ENCODE assay signal across 8 cellular contexts in genomic region chr3:101850327-101851048, GRCh38. TPM values are rescaled to one million over a fixed set of nuclear protein-coding genes. Genes with fewer than 3 reads are reported as not detected.
DNase-seq lines count a peak whose midpoint lies in the region; ATAC-seq and TF ChIP-seq lines count a peak whose summit lies in the region.

No MANE protein-coding gene starts in this region.

- H3K27ac ChIP-seq in Peyer's patch (peak overlapping the region; percentile 99 to 100 (median 100)), iPS-20b (ENCODE audit: low read length) (no peak overlapping the region)

- H3K9me3 Mint-ChIP-seq in HFFc6, result peaks cover 17% of the 10 kb centered on the region
- no peaks in the 10 kb centered on the region for H3K9me3 Mint-ChIP-seq in activated naive CD8-positive, alpha-beta T cell treated with anti-CD3 and anti-CD28 coated beads, Interleukin-2, amount 50 U/mL, for 24 hours

- H3K36me3 Mint-ChIP-seq in HFFc6 (ENCODE audit: low read depth), result peaks cover 56% of the 10 kb centered on the region
- H3K36me3 Mint-ChIP-seq in activated naive CD8-positive, alpha-beta T cell treated with anti-CD3 and anti-CD28 coated beads, Interleukin-2, amount 50 U/mL, for 24 hours (ENCODE audit: low read depth), result peaks cover 64% of the 10 kb centered on the region

- H3K9me3 ChIP-seq in Peyer's patch (no peaks in the 10 kb centered on the region), iPS-20b (ENCODE audit: insufficient read depth, low read depth, low read length) (no peaks in the 10 kb centered on the region)

- ATAC-seq in activated naive CD8-positive, alpha-beta T cell treated with anti-CD3 and anti-CD28 coated beads, Interleukin-2, amount 50 U/mL, for 24 hours, result peak; percentile 53

- H3K4me1 Mint-ChIP-seq in HFFc6 (ENCODE audit: low read depth), result peaks cover 65% of the 10 kb centered on the region
- H3K4me1 Mint-ChIP-seq in activated naive CD8-positive, alpha-beta T cell treated with anti-CD3 and anti-CD28 coated beads, Interleukin-2, amount 50 U/mL, for 24 hours, result peaks cover 65% of the 10 kb centered on the region

- TF ChIP-seq POLR2A in Peyer's patch (IDR thresholded peaks at IDR 0.05), result no peak

- H3K4me1 ChIP-seq in Peyer's patch (peaks cover 0 to 33% (median 3%) of the 10 kb centered on the region in 4 donors), iPS-20b (ENCODE audit: insufficient read depth, low read length) (peaks cover 21% of the 10 kb centered on the region; the same call in 1 of the 2 replicates)

- H3K4me3 ChIP-seq in GM08714 (ENCODE audit: low read length), result peak overlapping the region; percentile 98
- H3K4me3 ChIP-seq in Peyer's patch, result peak overlapping the region; percentile 84 to 95 (median 92)
- H3K4me3 ChIP-seq in iPS-20b (ENCODE audit: low read length), result peak overlapping the region; percentile 98

- H3K27me3 ChIP-seq in Peyer's patch (no peaks in the 10 kb centered on the region), iPS-20b (ENCODE audit: insufficient read depth, low read length) (no peaks in the 10 kb centered on the region)

- peak overlapping the region; percentile 99 for H3K4me3 Mint-ChIP-seq in HFFc6
- peak overlapping the region; percentile 99 for H3K4me3 Mint-ChIP-seq in activated naive CD8-positive, alpha-beta T cell treated with anti-CD3 and anti-CD28 coated beads, Interleukin-2, amount 50 U/mL, for 24 hours

- TF ChIP-seq CTCF in HFFc6 (IDR thresholded peaks at IDR 0.05) (no peak), Peyer's patch (IDR thresholded peaks at IDR 0.05) (no peak)

- H3K9ac ChIP-seq in iPS-20b (ENCODE audit: low read depth, low read length), result peak overlapping the region; percentile 94

- peaks cover 35% of the 10 kb centered on the region for H3K27me3 Mint-ChIP-seq in HFFc6 (ENCODE audit: insufficient read depth)
- H3K27me3 Mint-ChIP-seq in activated naive CD8-positive, alpha-beta T cell treated with anti-CD3 and anti-CD28 coated beads, Interleukin-2, amount 50 U/mL, for 24 hours, result no peaks in the 10 kb centered on the region

- H3K36me3 ChIP-seq in Peyer's patch (peaks cover 0 to 36% (median 5%) of the 10 kb centered on the region in 3 donors), iPS-20b (ENCODE audit: insufficient read depth, low read depth, low read length) (peaks cover 38% of the 10 kb centered on the region)

- DNase-seq in HFFc6, result no peak
- peak in 2 of 3 donors; percentile 40 to 62 for DNase-seq in Peyer's patch
- DNase-seq in activated naive CD8-positive, alpha-beta T cell treated with anti-CD3 and anti-CD28 coated beads, Interleukin-2, amount 50 U/mL, for 24 hours, result peak; percentile 46
- DNase-seq in stimulated activated CD4-positive, alpha-beta T cell treated with anti-CD3 and anti-CD28 coated beads, Interleukin-2, amount 100 ng/mL, for 48 hours, result peak; percentile 36 to 50
- DNase-seq in NCI-H1694 (lab: John Stamatoyannopoulos, UW), result no peak
- no peak for DNase-seq in mucosa of gallbladder (ENCODE audit: low spot score)

- H3K27ac Mint-ChIP-seq in HFFc6, result peak overlapping the region; percentile 98
- peak overlapping the region; percentile 98 for H3K27ac Mint-ChIP-seq in activated naive CD8-positive, alpha-beta T cell treated with anti-CD3 and anti-CD28 coated beads, Interleukin-2, amount 50 U/mL, for 24 hours

RNA-seq across cellular contexts. Expression of gene NFKBIZ, which starts 1.2 kb away (rescaled TPM):
- total RNA-seq in HFFc6 (2021; fragmentation: NEBNext Ultra II Directional; extraction: Animal tissue kit (Norgen Biotek cat#: 25700)), result 10 to 100 TPM; 51.1 to 64.2 (median 57.8) TPM
- 10 to 100 TPM; 37.1 to 70.1 (median 52.9) TPM for total RNA-seq in Peyer's patch
- total RNA-seq in mucosa of gallbladder, result 190 TPM

Comparison
In these comparisons a context has a peak if more than half of its experiments do, and no peak if none do; other contexts are left out.
1. DNase-seq: peak in Peyer's patch (2 of 3), activated naive CD8-positive, alpha-beta T cell treated with anti-CD3 and anti-CD28 coated beads, Interleukin-2, amount 50 U/mL, for 24 hours (single experiment) and stimulated activated CD4-positive, alpha-beta T cell treated with anti-CD3 and anti-CD28 coated beads, Interleukin-2, amount 100 ng/mL, for 48 hours (2 of 2); none in HFFc6 (single experiment), NCI-H1694 (single experiment) and mucosa of gallbladder (single experiment).
2. Peak in every context shown above with its lines, with median percentiles within 50 percentile points of each other: H3K4me3 ChIP-seq.